Comparison of ENCODE assay signal across 15 cellular contexts in genomic region chr15:49889525-49889924, GRCh38.
DNase-seq lines count a peak whose midpoint lies in the region; ATAC-seq and TF ChIP-seq lines count a peak whose summit lies in the region.
"Had no signal": no experiment of that assay in that cellular context is flagged by ENCODE, and none has a peak within 500 bp of the region (broad histone marks: within the 10 kb centered on the region; RNA-seq: fewer than 3 reads in every experiment).

No MANE protein-coding gene starts in this region.

- no peak overlapping the region for H3K4me2 ChIP-seq in SK-N-SH
- H3K4me2 ChIP-seq: GM23338 had no signal

- TF ChIP-seq POLR2A in gastroesophageal sphincter (IDR thresholded peaks at IDR 0.05), result no peak

- 94% methylated on average over 1 of the region's 1 CpG for WGBS in SK-N-SH (ENCODE audit: low lambda C conversion rate)
- WGBS in gastroesophageal sphincter (ENCODE audit: low coverage in 1 of 2), 2 donors, result 47 to 88% methylated on average over 1 of the region's 1 CpG

- H4K20me1 ChIP-seq in SK-N-SH (ENCODE audit: insufficient read depth), result no peaks in the 10 kb centered on the region

- no peak for TF ChIP-seq CTCF in SK-N-SH (IDR thresholded peaks at IDR 0.05)
- no peak for TF ChIP-seq CTCF in gastroesophageal sphincter (IDR thresholded peaks at IDR 0.05)

- H3K27me3 ChIP-seq in SK-N-SH (ENCODE audit: insufficient read depth) (no peaks in the 10 kb centered on the region), gastroesophageal sphincter (no peaks in the 10 kb centered on the region), subcutaneous abdominal adipose tissue (ENCODE audit: control insufficient read depth in 5 of 5, insufficient read depth in 4 of 5, low read length in 5 of 5) (no peaks in the 10 kb centered on the region)

- ATAC-seq in SK-N-SH treated with all-trans-retinoic acid at 6 μM for 48 hours (no peak), gastroesophageal sphincter (no peak)
- ATAC-seq: CD8-positive, alpha-beta T cell; GM23338 had no signal

- H3K4me1 ChIP-seq in SK-N-SH (ENCODE audit: control insufficient read depth in 1 of 2, insufficient read depth in 2 of 2, low read depth in 1 of 2, low read length in 1 of 2) (peaks cover 0 to 15% of the 10 kb centered on the region in 2 experiments; a peak in 2 of 4 replicates), gastroesophageal sphincter (peaks cover 5 to 28% (median 5%) of the 10 kb centered on the region in 3 donors), subcutaneous abdominal adipose tissue (ENCODE audit: control insufficient read depth in 5 of 5, insufficient read depth in 5 of 5, low read length in 5 of 5) (peaks cover 0 to 21% (median 10%) of the 10 kb centered on the region in 5 donors)

- no peak overlapping the region for H2AFZ ChIP-seq in SK-N-SH (ENCODE audit: low read depth)
- H2AFZ ChIP-seq: GM23338 had no signal

- H3K4me3 ChIP-seq in SK-N-SH (ENCODE audit: low read depth in 2 of 2, low read length in 1 of 2), result no peak overlapping the region
- no peak overlapping the region for H3K4me3 ChIP-seq in gastroesophageal sphincter
- no peak overlapping the region for H3K4me3 ChIP-seq in subcutaneous abdominal adipose tissue (ENCODE audit: low read depth in 1 of 5, low read length in 5 of 5)
- H3K4me3 ChIP-seq: GM23338 had no signal

- CTCF ChIA-PET in SK-N-SH (lab: Yijun Ruan, JAX), result interaction anchor here (1.0 to 3.2 kb wide), 3 partner anchors 12 to 269 kb away, joined by 3 to 24 read pairs (median 3); partner anchors contain the start of genes DTWD1 and FAM227B

- DNase-seq in SK-N-SH, result peak; percentile 10
- DNase-seq in stimulated activated CD4-positive, alpha-beta T cell treated with anti-CD3 and anti-CD28 coated beads, Interleukin-4, amount 100 ng/mL, for 1 hour, result no peak
- DNase-seq in caudate nucleus (lab: John Stamatoyannopoulos, UW), result no peak
- no peak for DNase-seq in ureter (ENCODE audit: low spot score)
- DNase-seq: CD8-positive, alpha-beta T cell; COR-L47; DMS153; DMS79 treated with DMSO at 0.1 percent for 48 hours; EL; H7 had no signal

- POLR2A ChIA-PET in SK-N-SH (lab: Yijun Ruan, JAX), result no interaction called here

- H3K27ac ChIP-seq in SK-N-SH (ENCODE audit: low read depth in 2 of 2, low read length in 1 of 2) (peak overlapping the region in 1 of 2 experiments; percentile 83; a peak in 2 of 4 replicates), gastroesophageal sphincter (peak overlapping the region in 3 of 4 donors; percentile 48 to 65 (median 61)), subcutaneous abdominal adipose tissue (ENCODE audit: low read depth, low read length) (peak overlapping the region; percentile 55), caudate nucleus (ENCODE audit: low read depth, low read length) (no peak overlapping the region)
- H3K27ac ChIP-seq: 22Rv1 had no signal

- H3K9ac ChIP-seq in SK-N-SH (no peak overlapping the region), subcutaneous abdominal adipose tissue (ENCODE audit: low read length in 5 of 5) (no peak overlapping the region)

- no peaks in the 10 kb centered on the region for H3F3A ChIP-seq in SK-N-SH (replicated peaks; ENCODE audit: insufficient read depth)

- peak in 1 of 2 experiments; percentile 71; a peak in 2 of 4 replicates for TF ChIP-seq EP300 in SK-N-SH (IDR thresholded peaks at IDR 0.05; ENCODE audit: borderline replicate concordance in 1 of 2, low read depth in 1 of 2, low read length in 1 of 2)
- no peak for TF ChIP-seq EP300 in gastroesophageal sphincter (IDR thresholded peaks at IDR 0.05)

- H3K9me3 ChIP-seq in SK-N-SH (no peaks in the 10 kb centered on the region), gastroesophageal sphincter (no peaks in the 10 kb centered on the region), subcutaneous abdominal adipose tissue (ENCODE audit: control insufficient read depth in 5 of 5, low read length in 5 of 5) (no peaks in the 10 kb centered on the region)

- no peaks in the 10 kb centered on the region for H3K9me2 ChIP-seq in SK-N-SH

- no peak for TF ChIP-seq RAD21 in SK-N-SH (IDR thresholded peaks at IDR 0.05; ENCODE audit: low read length)

- H3K36me3 ChIP-seq in SK-N-SH (replicated peaks in 1 of 2; ENCODE audit: control insufficient read depth in 1 of 2, insufficient read depth in 2 of 2, low read length in 1 of 2) (no peaks in the 10 kb centered on the region), gastroesophageal sphincter (no peaks in the 10 kb centered on the region), subcutaneous abdominal adipose tissue (ENCODE audit: control insufficient read depth in 5 of 5, insufficient read depth in 5 of 5, low read length in 5 of 5) (peaks cover 0 to 6% (median 2%) of the 10 kb centered on the region in 5 donors)

- H3K79me2 ChIP-seq in SK-N-SH (ENCODE audit: insufficient read depth), result no peaks in the 10 kb centered on the region

TF ChIP-seq in SK-N-SH, 30 proteins besides CTCF, POLR2A, EP300 and RAD21 (continues in another document):
- TF ChIP-seq REST (IDR thresholded peaks at IDR 0.05; ENCODE audit: low read depth, low read length), result no peak
- TF ChIP-seq YY1 (IDR thresholded peaks at IDR 0.05; ENCODE audit: low read depth), result no peak
- no peak for TF ChIP-seq FOXM1 (IDR thresholded peaks at IDR 0.05; ENCODE audit: low read depth)
- TF ChIP-seq CHD2 (IDR thresholded peaks at IDR 0.05; ENCODE audit: low read length, partially characterized antibody), result peak; percentile 23
- no peak for TF ChIP-seq TCF12 (IDR thresholded peaks at IDR 0.05)
- TF ChIP-seq GABPA (IDR thresholded peaks at IDR 0.05; ENCODE audit: low read depth), result no peak
- TF ChIP-seq GATA2 (CRISPR knock-in tag; IDR thresholded peaks at IDR 0.05), result peak; percentile 30
- no peak for TF ChIP-seq FOSL2 (IDR thresholded peaks at IDR 0.05; ENCODE audit: borderline replicate concordance, low read depth)
- TF ChIP-seq FOXJ3 (CRISPR knock-in tag; IDR thresholded peaks at IDR 0.05), result no peak
- TF ChIP-seq MXI1 (IDR thresholded peaks at IDR 0.05; ENCODE audit: low read depth, low read length), result no peak

TF ChIP-seq in SK-N-SH treated with all-trans-retinoic acid at 6 μM for 48 hours, 23 proteins besides CTCF, POLR2A, EP300 and RAD21 (continues in another document):
- TF ChIP-seq, protein P1, sequence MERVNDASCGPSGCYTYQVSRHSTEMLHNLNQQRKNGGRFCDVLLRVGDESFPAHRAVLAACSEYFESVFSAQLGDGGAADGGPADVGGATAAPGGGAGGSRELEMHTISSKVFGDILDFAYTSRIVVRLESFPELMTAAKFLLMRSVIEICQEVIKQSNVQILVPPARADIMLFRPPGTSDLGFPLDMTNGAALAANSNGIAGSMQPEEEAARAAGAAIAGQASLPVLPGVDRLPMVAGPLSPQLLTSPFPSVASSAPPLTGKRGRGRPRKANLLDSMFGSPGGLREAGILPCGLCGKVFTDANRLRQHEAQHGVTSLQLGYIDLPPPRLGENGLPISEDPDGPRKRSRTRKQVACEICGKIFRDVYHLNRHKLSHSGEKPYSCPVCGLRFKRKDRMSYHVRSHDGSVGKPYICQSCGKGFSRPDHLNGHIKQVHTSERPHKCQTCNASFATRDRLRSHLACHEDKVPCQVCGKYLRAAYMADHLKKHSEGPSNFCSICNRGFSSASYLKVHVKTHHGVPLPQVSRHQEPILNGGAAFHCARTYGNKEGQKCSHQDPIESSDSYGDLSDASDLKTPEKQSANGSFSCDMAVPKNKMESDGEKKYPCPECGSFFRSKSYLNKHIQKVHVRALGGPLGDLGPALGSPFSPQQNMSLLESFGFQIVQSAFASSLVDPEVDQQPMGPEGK (CRISPR knock-in tag; IDR thresholded peaks at IDR 0.05; ENCODE audit: borderline replicate concordance), result no peak
- TF ChIP-seq ZNF8 (CRISPR knock-in tag; IDR thresholded peaks at IDR 0.05) (no peak), ZNF565 (CRISPR knock-in tag; conservative IDR thresholded peaks at IDR 0.05; ENCODE audit: low read depth) (no peak), ZFP3 (CRISPR knock-in tag; IDR thresholded peaks at IDR 0.05) (no peak), ZFP30 (CRISPR knock-in tag; IDR thresholded peaks at IDR 0.05) (no peak), BACH2 (CRISPR knock-in tag; IDR thresholded peaks at IDR 0.05; ENCODE audit: borderline replicate concordance) (no peak), ZC3H10 (CRISPR knock-in tag; IDR thresholded peaks at IDR 0.05) (no peak), TOX (CRISPR knock-in tag; IDR thresholded peaks at IDR 0.05; ENCODE audit: borderline replicate concordance) (no peak), RARB (CRISPR knock-in tag; IDR thresholded peaks at IDR 0.05) (no peak), CREB5 (CRISPR knock-in tag; IDR thresholded peaks at IDR 0.05; ENCODE audit: low read depth) (no peak), ARNTL (CRISPR knock-in tag; IDR thresholded peaks at IDR 0.05; ENCODE audit: borderline replicate concordance, low read depth) (no peak), ISL1 (CRISPR knock-in tag; IDR thresholded peaks at IDR 0.05) (no peak)
- TF ChIP-seq, protein P2, sequence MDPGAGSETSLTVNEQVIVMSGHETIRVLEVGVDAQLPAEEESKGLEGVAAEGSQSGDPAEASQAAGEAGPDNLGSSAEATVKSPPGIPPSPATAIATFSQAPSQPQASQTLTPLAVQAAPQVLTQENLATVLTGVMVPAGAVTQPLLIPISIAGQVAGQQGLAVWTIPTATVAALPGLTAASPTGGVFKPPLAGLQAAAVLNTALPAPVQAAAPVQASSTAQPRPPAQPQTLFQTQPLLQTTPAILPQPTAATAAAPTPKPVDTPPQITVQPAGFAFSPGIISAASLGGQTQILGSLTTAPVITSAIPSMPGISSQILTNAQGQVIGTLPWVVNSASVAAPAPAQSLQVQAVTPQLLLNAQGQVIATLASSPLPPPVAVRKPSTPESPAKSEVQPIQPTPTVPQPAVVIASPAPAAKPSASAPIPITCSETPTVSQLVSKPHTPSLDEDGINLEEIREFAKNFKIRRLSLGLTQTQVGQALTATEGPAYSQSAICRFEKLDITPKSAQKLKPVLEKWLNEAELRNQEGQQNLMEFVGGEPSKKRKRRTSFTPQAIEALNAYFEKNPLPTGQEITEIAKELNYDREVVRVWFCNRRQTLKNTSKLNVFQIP (CRISPR knock-in tag; IDR thresholded peaks at IDR 0.05; ENCODE audit: borderline replicate concordance, low read depth), result no peak
